In genomic region chr4:8395504-8395903, GRCh38 we compare ENCODE assay signal across 21 cellular contexts. TPM values are rescaled to one million over a fixed set of nuclear protein-coding genes. Genes with fewer than 3 reads are reported as not detected.
DNase-seq lines count a peak whose midpoint lies in the region; FAIRE-seq and TF ChIP-seq lines count a peak whose summit lies in the region.
"Had no signal": no experiment of that assay in that cellular context is flagged by ENCODE, and none has a peak within 500 bp of the region (broad histone marks: within the 10 kb centered on the region; RNA-seq: fewer than 3 reads in every experiment).

No MANE protein-coding gene starts in this region.

- H4K8ac ChIP-seq in H1 (ENCODE audit: extremely low read depth, insufficient read depth, low read length) = no peak overlapping the region

- no peak overlapping the region for H3K56ac ChIP-seq in H1 (replicated peaks; ENCODE audit: insufficient read length, low read depth, low read length)

- FAIRE-seq in H1 (lab: Jason Lieb, UNC) = no peak
- FAIRE-seq: HTR-8/SVneo had no signal

- no peak overlapping the region for H3K4me2 ChIP-seq in H1 (ENCODE audit: insufficient read depth in 1 of 2, low read depth in 2 of 2, low read length in 2 of 2)
- H3K4me2 ChIP-seq: PC-9 had no signal

- H2BK20ac ChIP-seq in H1 (ENCODE audit: low read length) = no peak overlapping the region

- H2AFZ ChIP-seq in H1 (ENCODE audit: low read length) = no peak overlapping the region
- H2AFZ ChIP-seq: PC-9 had no signal

- no peak overlapping the region for H3K23ac ChIP-seq in H1 (ENCODE audit: insufficient read length)

- H4K5ac ChIP-seq in H1 (ENCODE audit: insufficient read length, low read depth, low read length) = no peak overlapping the region

- no peak overlapping the region for H3K4me3 ChIP-seq in H1 (ENCODE audit: extremely low read depth in 1 of 4, insufficient read depth in 2 of 4, low read depth in 3 of 4, low read length in 4 of 4)
- H3K4me3 ChIP-seq in neutrophil (ENCODE audit: low read depth in 1 of 2, low read length in 1 of 2) = no peak overlapping the region
- no peak overlapping the region for H3K4me3 ChIP-seq in thyroid gland (replicated peaks in 1 of 3)
- H3K4me3 ChIP-seq: PC-9 had no signal

- H2BK12ac ChIP-seq in H1 (ENCODE audit: low read depth, low read length) = peak overlapping the region; percentile 32; the same call in 1 of the 2 replicates

- TF ChIP-seq RAD21 in H1 (IDR thresholded peaks at IDR 0.05 in 1 of 2, conservative IDR thresholded peaks at IDR 0.05 in 1 of 2; ENCODE audit: low read depth in 2 of 2, low read length in 2 of 2) = no peak

- no peak overlapping the region; the same call in 1 of the 2 replicates for H2BK5ac ChIP-seq in H1 (ENCODE audit: low read depth, low read length)

- intact Hi-C loops in thyroid gland (cut with DNase I) = no loop called here

- H3K4me1 ChIP-seq in H1 (replicated peaks in 1 of 4; ENCODE audit: control insufficient read depth in 3 of 4, insufficient read depth in 4 of 4, low read length in 3 of 4) (peaks cover 0 to 8% (median 6%) of the 10 kb centered on the region in 4 experiments; a peak in 6 of 7 replicates), neutrophil (ENCODE audit: control insufficient read depth in 1 of 2, insufficient read depth in 1 of 2, low read depth in 1 of 2, low read length in 1 of 2) (peaks cover 29 to 45% of the 10 kb centered on the region in 2 experiments), thyroid gland (peaks cover 36% of the 10 kb centered on the region in 2 donors)

- H2BK120ac ChIP-seq in H1 (replicated peaks; ENCODE audit: low read depth, low read length) = no peak overlapping the region

- H3K36me3 ChIP-seq in H1 (ENCODE audit: control insufficient read depth in 2 of 4, insufficient read depth in 4 of 4, low read length in 3 of 4) (no peaks in the 10 kb centered on the region), neutrophil (peaks cover 17% of the 10 kb centered on the region), thyroid gland (peaks cover 5 to 6% of the 10 kb centered on the region in 2 donors)

- H3K9ac ChIP-seq in H1 (replicated peaks in 1 of 4; ENCODE audit: extremely low read depth in 1 of 4, low read depth in 3 of 4, low read length in 3 of 4) = no peak overlapping the region

- H3K79me1 ChIP-seq in H1 (ENCODE audit: low read depth, low read length) = no peaks in the 10 kb centered on the region

- H3K27ac ChIP-seq in angular gyrus (ENCODE audit: low read depth, low read length) (peak overlapping the region; percentile 31), H1 (ENCODE audit: low read depth, low read length) (no peak overlapping the region), neutrophil (peak overlapping the region; percentile 65), thyroid gland (peak overlapping the region in 2 of 3 donors; percentile 34 to 94)
- H3K27ac ChIP-seq: HL-60, PC-9, RWPE1 had no signal

- no peak overlapping the region for H3K14ac ChIP-seq in H1 (ENCODE audit: insufficient read length)

- H3K4ac ChIP-seq in H1 (replicated peaks; ENCODE audit: insufficient read length, low read depth, low read length) = no peak overlapping the region

- TF ChIP-seq CTCF in H1 (IDR thresholded peaks at IDR 0.05; ENCODE audit: control extremely low read depth in 1 of 3, insufficient read depth in 1 of 3, low read depth in 1 of 3, low read length in 3 of 3) (no peak), neutrophil (IDR thresholded peaks at IDR 0.05) (no peak), thyroid gland (IDR thresholded peaks at IDR 0.05) (no peak)

- no peaks in the 10 kb centered on the region; the same call in 1 of the 2 replicates for H3K23me2 ChIP-seq in H1 (ENCODE audit: low read depth, low read length)

- no peak for TF ChIP-seq EP300 in H1 (IDR thresholded peaks at IDR 0.05; ENCODE audit: borderline replicate concordance in 1 of 2, low read depth in 2 of 2, low read length in 2 of 2)

- TF ChIP-seq POLR2A in H1 (IDR thresholded peaks at IDR 0.05; ENCODE audit: control extremely low read depth in 1 of 2, low read depth in 2 of 2, low read length in 2 of 2) (no peak), thyroid gland (IDR thresholded peaks at IDR 0.05) (no peak)

- no peak overlapping the region for H2BK15ac ChIP-seq in H1 (ENCODE audit: low read length)

- H4K91ac ChIP-seq in H1 (replicated peaks; ENCODE audit: insufficient read length, low read length) = no peak overlapping the region

- no peaks in the 10 kb centered on the region for H3K79me2 ChIP-seq in H1 (ENCODE audit: control insufficient read depth in 1 of 2, insufficient read depth in 2 of 2, low read length in 2 of 2)

- H4K20me1 ChIP-seq in H1 (replicated peaks in 1 of 2; ENCODE audit: control insufficient read depth in 1 of 2, insufficient read depth in 2 of 2, low read length in 2 of 2) = no peaks in the 10 kb centered on the region

- no peak overlapping the region for H2AK5ac ChIP-seq in H1 (ENCODE audit: low read depth, low read length)

- 96% methylated on average over 5 of the region's 5 CpGs; no CpG with 5 or more reads in 1 of the 2 experiments for WGBS in H1 (ENCODE audit: extremely low coverage in 1 of 2, insufficient coverage in 1 of 2, insufficient read length in 1 of 2, insufficient replicate concordance in 2 of 2, low coverage in 1 of 2, low lambda C conversion rate in 2 of 2, missing lambda C conversion rate in 1 of 2), 2 experiments
- 93 to 100% methylated on average over 5 of the region's 5 CpGs for WGBS in thyroid gland, 2 donors

- H3K9me3 ChIP-seq in H1 (ENCODE audit: insufficient read depth in 2 of 2, low read depth in 1 of 2, low read length in 1 of 2) = no peaks in the 10 kb centered on the region
- H3K9me3 ChIP-seq in neutrophil = no peaks in the 10 kb centered on the region
- no peaks in the 10 kb centered on the region for H3K9me3 ChIP-seq in thyroid gland

- no peak for DNase-seq in H1 (ENCODE audit: low read depth in 1 of 2, low spot score in 2 of 2)
- no peak for DNase-seq in thyroid gland
- DNase-seq in NCI-H1105 (lab: John Stamatoyannopoulos, UW) = no peak
- no peak for DNase-seq in A172 (ENCODE audit: low spot score)
- no peak for DNase-seq in activated naive CD4-positive, alpha-beta T cell treated with Interleukin-2 at 50 U/mL for 16 hours
- DNase-seq: ACHN, DND-41, H9, IMR-90, Karpas-422, NCI-H1048, NCI-H1436 treated with DMSO at 0.1 percent for 48 hours, NCI-H2029, NCI-H345, NCI-H526, PC-9 had no signal

- H3K18ac ChIP-seq in H1 (ENCODE audit: extremely low read depth, low read length) = no peak overlapping the region

- H3K27me3 ChIP-seq in H1 (replicated peaks in 1 of 4; ENCODE audit: control insufficient read depth in 3 of 4, extremely low read depth in 1 of 4, insufficient read depth in 3 of 4, low read length in 3 of 4) = no peaks in the 10 kb centered on the region
- H3K27me3 ChIP-seq in neutrophil = no peaks in the 10 kb centered on the region
- H3K27me3 ChIP-seq in thyroid gland = no peaks in the 10 kb centered on the region

- POLR2A ChIA-PET in H1 (lab: Charles Lee; ENCODE audit: partially characterized antibody) = interaction anchor here (1.1 kb wide), 1 partner anchor 208 kb away, joined by 3 read pairs; no protein-coding TSS in a partner anchor

- CTCF ChIA-PET in H1 (lab: Charles Lee; ENCODE audit: partially characterized antibody) = interaction anchor here (0.8 to 10.4 kb wide), 7 partner anchors 15 to 205 kb away, joined by 3 to 94 read pairs (median 4); no protein-coding TSS in a partner anchor

TF ChIP-seq in H1, 55 proteins besides CTCF, POLR2A, EP300 and RAD21:
- TF ChIP-seq RFX5 (IDR thresholded peaks at IDR 0.05; ENCODE audit: borderline replicate concordance, low read depth, low read length) = no peak
- TF ChIP-seq USF2 (IDR thresholded peaks at IDR 0.05; ENCODE audit: low read length) = no peak
- TF ChIP-seq SP1 (IDR thresholded peaks at IDR 0.05; ENCODE audit: low read depth, low read length) = no peak
- no peak for TF ChIP-seq HDAC6 (IDR thresholded peaks at IDR 0.05; ENCODE audit: low read depth, low read length)
- no peak for TF ChIP-seq SRF (IDR thresholded peaks at IDR 0.05; ENCODE audit: low read depth, low read length)

RNA-seq across cellular contexts. Expression of gene ACOX3, which starts 45.0 kb away (rescaled TPM):
- 9.9 and 10.2 TPM in 2 replicates for total RNA-seq in H1 (2021; fragmentation: NEBNext Ultra II Directional; extraction: Animal tissue kit (Norgen Biotek cat#: 25700))
- polyA plus RNA-seq in H1 (2011; rRNA removed) = 2.5 and 4.3 TPM in 2 replicates
- polyA plus RNA-seq in H1 (2011; cell fraction: cytosol; rRNA removed) = 3.5 TPM
- polyA plus RNA-seq in H1 (2011; cell fraction: nucleus; rRNA removed) = 4.9 TPM
- 5.7 to 10.4 TPM (median 7.9 TPM) in 4 replicates for polyA plus RNA-seq in H1 (2012, experiment 1 of 2)
- 8.1 TPM for polyA plus RNA-seq in H1 (2012, experiment 2 of 2)
- polyA plus RNA-seq in H1 (2013, experiment 1 of 2) = 6.0 TPM
- polyA plus RNA-seq in H1 (2013, experiment 2 of 2) = 5.7 TPM
- polyA minus RNA-seq in H1 (2011; rRNA and poly(A)+ RNA removed) = 5.4 and 9.0 TPM in 2 replicates
- 2.1 TPM for polyA minus RNA-seq in H1 (2011; cell fraction: cytosol; rRNA and poly(A)+ RNA removed)
- 5.4 TPM for polyA minus RNA-seq in H1 (2011; cell fraction: nucleus; rRNA and poly(A)+ RNA removed)
- total RNA-seq in thyroid gland = 10 to 100 TPM; 28.2 to 61.8 (median 47.7) TPM
- total RNA-seq in A172 (2014; rRNA removed; shearing (Covaris generic)) = 21.9 and 26.5 TPM in 2 replicates

RNA-seq across cellular contexts. Expression of gene TRMT44, which starts 45.1 kb away (rescaled TPM):
- 20.1 and 23.9 TPM in 2 replicates for total RNA-seq in H1 (2021; fragmentation: NEBNext Ultra II Directional; extraction: Animal tissue kit (Norgen Biotek cat#: 25700))
- 8.6 and 11.6 TPM in 2 replicates for polyA plus RNA-seq in H1 (2011; rRNA removed)
- polyA plus RNA-seq in H1 (2011; cell fraction: cytosol; rRNA removed) = 10.6 TPM
- 37.2 TPM for polyA plus RNA-seq in H1 (2011; cell fraction: nucleus; rRNA removed)
- 9.3 to 14.4 TPM (median 11.8 TPM) in 4 replicates for polyA plus RNA-seq in H1 (2012, experiment 1 of 2)
- polyA plus RNA-seq in H1 (2012, experiment 2 of 2) = 5.4 TPM
- polyA plus RNA-seq in H1 (2013, experiment 1 of 2) = 7.4 TPM
- polyA plus RNA-seq in H1 (2013, experiment 2 of 2) = 7.0 TPM
- polyA minus RNA-seq in H1 (2011; rRNA and poly(A)+ RNA removed) = 14.1 and 18.0 TPM in 2 replicates
- 19.2 TPM for polyA minus RNA-seq in H1 (2011; cell fraction: cytosol; rRNA and poly(A)+ RNA removed)
- 52.7 TPM for polyA minus RNA-seq in H1 (2011; cell fraction: nucleus; rRNA and poly(A)+ RNA removed)
- 10 to 100 TPM; 36.4 to 56.4 (median 43.9) TPM for total RNA-seq in thyroid gland
- 8.4 and 10.0 TPM in 2 replicates for total RNA-seq in A172 (2014; rRNA removed; shearing (Covaris generic))
